ENCODE assay signal across 8 cellular contexts in genomic region chr6:79536969-79537747, GRCh38. TPM values are rescaled to one million over a fixed set of nuclear protein-coding genes. Genes with fewer than 3 reads are reported as not detected.
A peak's percentile ranks its signal among the peaks of the same experiment; 100 is the strongest.
DNase-seq lines count a peak whose midpoint lies in the region; TF ChIP-seq lines count a peak whose summit lies in the region.

Gene LCA5 (minus strand): TSS chr6:79537430. CDS start chr6:79518894, 18,536 bp downstream.

- H3K4me3 ChIP-seq in adipocyte (ENCODE audit: low read length) = peak within 1 kb of the TSS; percentile 99
- H3K4me3 ChIP-seq in cardiac muscle cell = peak within 1 kb of the TSS; percentile 78
- H3K4me3 ChIP-seq in ovary = peak within 1 kb of the TSS; percentile 91
- peak within 1 kb of the TSS; percentile 68 for H3K4me3 ChIP-seq in thymus (ENCODE audit: low read length)

- no peak for TF ChIP-seq EP300 in ovary (IDR thresholded peaks at IDR 0.05)

- H3K9me3 ChIP-seq in adipocyte (ENCODE audit: control insufficient read depth, low read length) = no peaks in the 10 kb centered on the region
- H3K9me3 ChIP-seq in cardiac muscle cell (ENCODE audit: low read depth) = no peaks in the 10 kb centered on the region
- no peaks in the 10 kb centered on the region for H3K9me3 ChIP-seq in ovary
- no peaks in the 10 kb centered on the region for H3K9me3 ChIP-seq in thymus (ENCODE audit: control insufficient read depth)

- TF ChIP-seq POLR2A in ovary (IDR thresholded peaks at IDR 0.05) = peak; percentile 56

- POLR2A ChIA-PET in GM10248 (lab: Yijun Ruan, JAX) (interaction anchor here (0.7 to 1.1 kb wide), 2 partner anchors 459 to 460 kb away, joined by 3 to 4 read pairs; partner anchors contain the start of gene PHIP), HEK293T (lab: Yijun Ruan, JAX) (interaction anchor here (0.7 to 1.8 kb wide), 11 partner anchors 9 to 459 kb away, joined by 3 to 11 read pairs (median 4); partner anchors contain the start of genes PHIP and SH3BGRL2)

- CTCF ChIA-PET in GM10248 (lab: Yijun Ruan, JAX) (interaction anchor here (0.8 to 1.6 kb wide), 7 partner anchors 9 to 458 kb away, joined by 3 to 7 read pairs (median 3); no protein-coding TSS in a partner anchor), HEK293T (lab: Yijun Ruan, JAX) (interaction anchor here (0.6 to 0.8 kb wide), 2 partner anchors 127 to 175 kb away, joined by 3 read pairs; no protein-coding TSS in a partner anchor)

- H3K27me3 ChIP-seq in adipocyte (replicated peaks; ENCODE audit: control insufficient read depth, insufficient read depth, low read length) (no peaks in the 10 kb centered on the region), cardiac muscle cell (no peaks in the 10 kb centered on the region), ovary (no peaks in the 10 kb centered on the region), thymus (ENCODE audit: control insufficient read depth, insufficient read depth) (peaks cover 2% of the 10 kb centered on the region)

- WGBS in ovary, 3 donors = 0 to 1% (median 1%) methylated on average over 54 to 55 of the region's 55 CpGs
- WGBS in thymus = under 1% methylated on average over 55 of the region's 55 CpGs

- H3K4me1 ChIP-seq in adipocyte (ENCODE audit: control insufficient read depth, insufficient read depth, low read length) (peaks cover 18% of the 10 kb centered on the region), cardiac muscle cell (ENCODE audit: low read depth) (no peaks in the 10 kb centered on the region), ovary (ENCODE audit: insufficient read depth) (peaks cover 2% of the 10 kb centered on the region), thymus (ENCODE audit: control insufficient read depth, insufficient read depth, low read length) (no peaks in the 10 kb centered on the region)

- H3K9ac ChIP-seq in adipocyte (ENCODE audit: low read length) = peak within 1 kb of the TSS; percentile 95

- H3K36me3 ChIP-seq in adipocyte (ENCODE audit: control insufficient read depth, insufficient read depth, low read length, severe bottlenecking) (no peaks in the 10 kb centered on the region), cardiac muscle cell (no peaks in the 10 kb centered on the region), ovary (no peaks in the 10 kb centered on the region), thymus (ENCODE audit: control insufficient read depth, insufficient read depth) (no peaks in the 10 kb centered on the region)

- peak within 1 kb of the TSS; percentile 86 for H3K27ac ChIP-seq in cardiac muscle cell
- peak within 1 kb of the TSS; percentile 77 to 92 for H3K27ac ChIP-seq in ovary
- H3K27ac ChIP-seq in thymus (ENCODE audit: low read depth) = peak within 1 kb of the TSS; percentile 87

- intact Hi-C loops in ovary (cut with DNase I) = no loop called here

- peak; percentile 93 for DNase-seq in GM10248 (ENCODE audit: extremely low spot score)
- DNase-seq in HEK293T (ENCODE audit: extremely low spot score) = peak; percentile 86
- DNase-seq in NAMALWA (ENCODE audit: low spot score) = peak; percentile 95
- peak; percentile 84 for DNase-seq in SKM-1 (lab: John Stamatoyannopoulos, UW; ENCODE audit: unreplicated experiment)
- DNase-seq in adipocyte (ENCODE audit: low read depth) = peak; percentile 99
- peak; percentile 97 to 98 for DNase-seq in cardiac muscle cell (ENCODE audit: low read depth in 1 of 2, low spot score in 1 of 2)
- DNase-seq in ovary = peak; percentile 92 to 94 (median 93)

- TF ChIP-seq CTCF in GM10248 (IDR thresholded peaks at IDR 0.05; ENCODE audit: control extremely low read depth, extremely low read depth, low read depth, missing control alignments) (no peak), cardiac muscle cell (IDR thresholded peaks at IDR 0.05; ENCODE audit: low read depth, low read length) (no peak), ovary (IDR thresholded peaks at IDR 0.05) (no peak)

TF ChIP-seq in HEK293T, 16 proteins besides CTCF, POLR2A, EP300 and RAD21:
- peak; percentile 4; the same call in 1 of the 2 replicates for TF ChIP-seq CTBP1 (IDR thresholded peaks at IDR 0.05; ENCODE audit: borderline replicate concordance)
- no peak for TF ChIP-seq FOXM1 (IDR thresholded peaks at IDR 0.05; ENCODE audit: borderline replicate concordance)
- TF ChIP-seq SP1 (IDR thresholded peaks at IDR 0.05) = no peak
- no peak for TF ChIP-seq ARNT (IDR thresholded peaks at IDR 0.05)
- no peak for TF ChIP-seq BHLHE40 (IDR thresholded peaks at IDR 0.05; ENCODE audit: borderline replicate concordance)
- TF ChIP-seq PKNOX1 (IDR thresholded peaks at IDR 0.05) = peak; percentile 71
- TF ChIP-seq SUZ12 (IDR thresholded peaks at IDR 0.05) = no peak
- TF ChIP-seq TARDBP (IDR thresholded peaks at IDR 0.05) = no peak
- no peak for TF ChIP-seq NFRKB (IDR thresholded peaks at IDR 0.05)
- TF ChIP-seq ELF4 (IDR thresholded peaks at IDR 0.05) = peak; percentile 25; the same call in 1 of the 2 replicates
- no peak for TF ChIP-seq FOXK2 (IDR thresholded peaks at IDR 0.05)
- TF ChIP-seq FOXA1 (IDR thresholded peaks at IDR 0.05) = no peak
- TF ChIP-seq L3MBTL2 (conservative IDR thresholded peaks at IDR 0.05) = peak; percentile 90
- no peak for TF ChIP-seq HDGF (IDR thresholded peaks at IDR 0.05; ENCODE audit: borderline replicate concordance)
- no peak for TF ChIP-seq LEF1 (IDR thresholded peaks at IDR 0.05; ENCODE audit: borderline replicate concordance)
- TF ChIP-seq ZNF384 (IDR thresholded peaks at IDR 0.05) = no peak

RNA-seq across cellular contexts. Expression of gene LCA5, which starts in this region (rescaled TPM):
- total RNA-seq in cardiac muscle cell = 3.5 and 5.9 TPM in 2 replicates
- polyA plus RNA-seq in cardiac muscle cell = 4.3 and 6.6 TPM in 2 replicates
- 10 to 100 TPM in 2 of 7 donors, 1 to 10 TPM in 5; 8.0 to 11.4 (median 9.4) TPM for total RNA-seq in ovary
- 1 to 10 TPM; 4.9 to 6.8 TPM for polyA plus RNA-seq in ovary
- 1.7 TPM for polyA plus RNA-seq in thymus

Comparison
In these comparisons a context has a peak if more than half of its experiments do, and no peak if none do; other contexts are left out.
1. Peak in every context shown above with its lines: DNase-seq, H3K4me3 ChIP-seq and H3K27ac ChIP-seq.